ENCODE assay signal across 8 cellular contexts in the genomic region with DNA sequence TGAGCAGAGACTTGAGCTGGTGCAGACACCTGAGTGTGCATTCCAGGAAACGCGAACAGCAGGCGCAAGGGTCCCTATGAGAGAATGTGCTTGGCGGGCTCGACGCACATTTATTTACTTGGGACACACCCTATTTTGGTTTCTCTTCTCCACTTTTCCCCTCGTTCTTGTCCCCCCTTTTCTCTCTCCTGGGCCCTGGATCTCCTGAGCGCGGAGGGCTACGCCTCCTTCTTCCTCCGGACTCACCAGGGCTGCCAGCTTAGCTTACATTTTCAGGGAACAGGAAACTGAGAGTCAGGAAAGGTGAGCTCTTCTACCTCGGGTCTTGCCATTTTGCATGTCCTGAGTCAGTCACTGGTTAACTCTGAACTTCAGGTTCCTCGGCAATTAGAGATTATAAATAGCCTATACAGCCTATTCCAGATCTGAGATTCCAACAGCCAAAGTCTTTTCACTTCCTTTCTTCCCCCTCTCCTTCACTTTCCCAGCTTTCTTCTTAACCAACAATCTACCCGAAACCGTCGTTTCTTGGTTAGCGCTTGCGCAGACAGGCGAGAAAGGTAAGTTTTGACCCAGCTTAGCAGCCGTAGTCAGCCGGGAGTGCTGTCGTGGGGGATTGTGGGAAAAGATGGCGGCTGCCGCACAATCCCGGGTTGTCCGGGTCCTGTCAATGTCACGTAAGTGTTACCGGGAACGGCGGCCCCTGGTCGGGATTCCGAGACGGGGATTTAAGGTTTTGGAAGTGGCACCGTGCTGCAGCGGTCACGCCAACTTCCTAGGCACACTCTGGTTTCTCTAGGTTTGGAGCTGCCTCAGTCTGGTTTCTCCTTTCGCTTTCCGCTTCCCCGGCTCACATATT. TPM values are rescaled to one million over a fixed set of nuclear protein-coding genes. Genes with fewer than 3 reads are reported as not detected.
A peak's percentile ranks its signal among the peaks of the same experiment; 100 is the strongest.
DNase-seq lines count a peak whose midpoint lies in the region; ATAC-seq and TF ChIP-seq lines count a peak whose summit lies in the region.

Gene AKAP3, minus strand, starts transcription at position 553 of the 859 bp plus-strand sequence. CDS start 10,855 bp downstream, outside the sequence.
Gene NDUFA9, plus strand, starts transcription at position 616 of the 859 bp plus-strand sequence. Its CDS starts 13 bp downstream, at position 629.

- peak within 1 kb of the TSS; percentile 46 for H3K4me3 ChIP-seq in Caco-2 (ENCODE audit: low read depth, low read length)
- peak within 1 kb of the TSS; percentile 86 for H3K4me3 ChIP-seq in HUES64 (ENCODE audit: low read length)
- H3K4me3 ChIP-seq in OCI-LY3 (ENCODE audit: low read length), result peak within 1 kb of the TSS; percentile 92

- peaks cover 9% of the 10 kb centered on the region for H3K36me3 Mint-ChIP-seq in Caco-2 (ENCODE audit: insufficient read depth, unreplicated experiment)

- ATAC-seq in GM21367 (IDR thresholded peaks at IDR 0.05; ENCODE audit: unreplicated experiment), result peak; percentile 75

- peak within 1 kb of the TSS; percentile 71 for H2AFZ ChIP-seq in OCI-LY3 (ENCODE audit: low read depth, low read length)

- H3K27me3 Mint-ChIP-seq in Caco-2 (ENCODE audit: insufficient read depth, unreplicated experiment), result peaks cover 5% of the 10 kb centered on the region

- TF ChIP-seq POLR2A in erythroblast (IDR thresholded peaks at IDR 0.05; ENCODE audit: low read length), result peak; percentile 87

- H3K9me3 ChIP-seq in Caco-2 (no peaks in the 10 kb centered on the region), HUES64 (ENCODE audit: insufficient read depth, low read depth, low read length) (no peaks in the 10 kb centered on the region), OCI-LY3 (ENCODE audit: insufficient read depth, low read length) (no peaks in the 10 kb centered on the region)

- no peak for TF ChIP-seq CTCF in Caco-2 (IDR thresholded peaks at IDR 0.05; ENCODE audit: insufficient read depth in 1 of 2, low read depth in 1 of 2, low read length in 1 of 2, severe bottlenecking in 1 of 2, unreplicated experiment in 1 of 2)
- no peak for TF ChIP-seq CTCF in OCI-LY3 (IDR thresholded peaks at IDR 0.05; ENCODE audit: low read depth, low read length)

- peak within 1 kb of the TSS; percentile 98 for H3K4me3 Mint-ChIP-seq in Caco-2 (ENCODE audit: unreplicated experiment)

- peaks cover 54% of the 10 kb centered on the region for H3K79me2 ChIP-seq in OCI-LY3 (ENCODE audit: low read length)

- H3K36me3 ChIP-seq in Caco-2 (ENCODE audit: control insufficient read depth, insufficient read depth, low read length), result no peaks in the 10 kb centered on the region
- H3K36me3 ChIP-seq in HUES64 (ENCODE audit: insufficient read depth, low read length), result no peaks in the 10 kb centered on the region
- H3K36me3 ChIP-seq in OCI-LY3 (replicated peaks; ENCODE audit: low read depth, low read length), result no peaks in the 10 kb centered on the region

- H3K9ac ChIP-seq in HUES64 (ENCODE audit: low read depth, low read length), result peak within 1 kb of the TSS; percentile 89
- peak within 1 kb of the TSS; percentile 98 for H3K9ac ChIP-seq in OCI-LY3 (ENCODE audit: low read length)

- H3K27me3 ChIP-seq in Caco-2 (replicated peaks; ENCODE audit: control insufficient read depth, insufficient read depth, low read length) (no peaks in the 10 kb centered on the region), HUES64 (ENCODE audit: insufficient read depth, low read length) (no peaks in the 10 kb centered on the region), OCI-LY3 (ENCODE audit: low read depth, low read length) (no peaks in the 10 kb centered on the region)

- CTCF ChIA-PET in Caco-2 (lab: Charles Lee), result interaction anchor here (1.1 to 1.3 kb wide), 2 partner anchors 44 to 372 kb away, joined by 3 to 4 read pairs; no protein-coding TSS in a partner anchor

- H3K4me1 Mint-ChIP-seq in Caco-2 (ENCODE audit: low read depth, unreplicated experiment), result peaks cover 13% of the 10 kb centered on the region

- intact Hi-C loops in Caco-2 (cut with micrococcal nuclease; ENCODE audit: unreplicated experiment), result loop anchor here (2.0 kb wide), 2 partner anchors 42 to 70 kb away; no protein-coding TSS in a partner anchor

- BruUV-seq in Caco-2 (replicated peaks; lab: Mats Ljungman, UMichigan), result TSS peak; percentile 95

- peak within 1 kb of the TSS; percentile 92 for H3K4me2 ChIP-seq in OCI-LY3 (ENCODE audit: low read length)

- peak; percentile 90 to 92 for DNase-seq in Caco-2
- DNase-seq in activated T-cell treated with anti-CD3 and anti-CD28 coated beads for 48 hours (ENCODE audit: low read depth), result peak; percentile 68
- DNase-seq in erythroblast (lab: John Stamatoyannopoulos, UW), result peak; percentile 89
- peak; percentile 90 for DNase-seq in mucosa of gallbladder (ENCODE audit: low spot score)
- DNase-seq in stimulated activated CD8-positive, alpha-beta memory T cell treated with anti-CD3 and anti-CD28 coated beads, Interleukin-4, amount 100 ng/mL, for 24 hours (ENCODE audit: low read depth), result peak; percentile 67

- H3K27ac ChIP-seq in HUES64 (ENCODE audit: low read depth, low read length), result peak within 1 kb of the TSS; percentile 69
- H3K27ac ChIP-seq in OCI-LY3 (ENCODE audit: low read length), result peak within 1 kb of the TSS; percentile 76

- H3K9me3 Mint-ChIP-seq in Caco-2 (ENCODE audit: unreplicated experiment), result no peaks in the 10 kb centered on the region

- H3K27ac Mint-ChIP-seq in Caco-2 (ENCODE audit: unreplicated experiment), result peak within 1 kb of the TSS; percentile 95

- H4K20me1 ChIP-seq in OCI-LY3 (ENCODE audit: insufficient read depth, low read length), result no peaks in the 10 kb centered on the region

- POLR2A ChIA-PET in Caco-2 (lab: Charles Lee), result interaction anchor here (0.5 to 1.0 kb wide), 4 partner anchors 11 to 87 kb away, joined by 3 to 6 read pairs (median 4); partner anchors contain the start of gene DYRK4

- WGBS in HUES64, result 1% methylated on average over 39 of the region's 39 CpGs

- H3K4me1 ChIP-seq in Caco-2, result peaks cover 7% of the 10 kb centered on the region
- H3K4me1 ChIP-seq in HUES64 (ENCODE audit: insufficient read depth, low read length), result peaks cover 20% of the 10 kb centered on the region; the same call in 1 of the 2 replicates
- H3K4me1 ChIP-seq in OCI-LY3 (ENCODE audit: low read length), result peaks cover 45% of the 10 kb centered on the region

RNA-seq across cellular contexts. Expression of gene AKAP3, which starts in this region (rescaled TPM):
- 1.6 and 3.2 TPM in 2 replicates for total RNA-seq in Caco-2 (2022)
- polyA plus RNA-seq in HUES64 (2013, experiment 1 of 2), result 1.2 TPM
- 1.2 TPM for polyA plus RNA-seq in HUES64 (2013, experiment 2 of 2)
- 1.0 TPM for total RNA-seq in mucosa of gallbladder

RNA-seq across cellular contexts. Expression of gene NDUFA9, which starts in this region (rescaled TPM):
- 263 and 300 TPM in 2 replicates for total RNA-seq in Caco-2 (2022)
- polyA plus RNA-seq in HUES64 (2013, experiment 1 of 2), result 58.9 TPM
- 45.5 TPM for polyA plus RNA-seq in HUES64 (2013, experiment 2 of 2)
- total RNA-seq in mucosa of gallbladder, result 69.9 TPM

Comparison
In these comparisons a context has a peak if more than half of its experiments do, and no peak if none do; other contexts are left out.
1. Peak in every context shown above with its lines: DNase-seq, ATAC-seq, H3K4me3 ChIP-seq and H3K27ac ChIP-seq.